8 cellular contexts compared by ENCODE assay signal in genomic region chr2:131492418-131493198, GRCh38.
A peak's percentile ranks its signal among the peaks of the same experiment; 100 is the strongest.
DNase-seq lines count a peak whose midpoint lies in the region; ATAC-seq and TF ChIP-seq lines count a peak whose summit lies in the region.

No MANE protein-coding gene starts in this region.

- ATAC-seq in GM21619 (IDR thresholded peaks at IDR 0.05; ENCODE audit: unreplicated experiment), result peak; percentile 60

- H3K9me3 ChIP-seq in mucosa of rectum (ENCODE audit: control insufficient read depth in 2 of 2, low read length in 2 of 2), result no peaks in the 10 kb centered on the region

- peak; percentile 94 for DNase-seq in DMS79 (lab: John Stamatoyannopoulos, UW)
- peak; percentile 96 for DNase-seq in OCI-M1 (lab: John Stamatoyannopoulos, UW)
- DNase-seq in activated T-cell treated with anti-CD3 and anti-CD28 coated beads for 48 hours (ENCODE audit: low read depth), result peak; percentile 93
- peak; percentile 96 to 97 for DNase-seq in erythroblast (lab: John Stamatoyannopoulos, UW)
- peak; percentile 82 to 85 for DNase-seq in stimulated activated CD8-positive, alpha-beta memory T cell treated with anti-CD3 and anti-CD28 coated beads, Interleukin-4, amount 100 ng/mL, for 4 hours (ENCODE audit: low read depth in 2 of 2, low spot score in 1 of 2)

- no peaks in the 10 kb centered on the region for H3K27me3 ChIP-seq in mucosa of rectum (ENCODE audit: control insufficient read depth in 2 of 2, insufficient read depth in 2 of 2, low read length in 2 of 2)

- peak overlapping the region; percentile 86 to 89 for H3K9ac ChIP-seq in mucosa of rectum (ENCODE audit: low read depth in 1 of 2, low read length in 2 of 2)

- no peak for TF ChIP-seq EP300 in Ishikawa (IDR thresholded peaks at IDR 0.05; ENCODE audit: borderline replicate concordance)

- H3K4me3 ChIP-seq in mucosa of rectum (ENCODE audit: low read length in 2 of 2), result peak overlapping the region; percentile 85 to 91

- peak overlapping the region; percentile 91 to 92 for H3K27ac ChIP-seq in mucosa of rectum (ENCODE audit: low read depth in 2 of 2, low read length in 2 of 2)

- peaks cover 0 to 4% of the 10 kb centered on the region in 2 donors for H3K36me3 ChIP-seq in mucosa of rectum (ENCODE audit: control insufficient read depth in 2 of 2, insufficient read depth in 2 of 2, low read length in 2 of 2)

- TF ChIP-seq POLR2A in erythroblast (IDR thresholded peaks at IDR 0.05; ENCODE audit: low read length), result peak; percentile 73

- no peak; the same call in 1 of the 2 replicates for TF ChIP-seq RAD21 in Ishikawa (IDR thresholded peaks at IDR 0.05; ENCODE audit: low read depth)

- peaks cover 8 to 16% of the 10 kb centered on the region in 2 donors for H3K4me1 ChIP-seq in mucosa of rectum (ENCODE audit: control insufficient read depth in 2 of 2, insufficient read depth in 2 of 2, low read length in 2 of 2)

TF ChIP-seq in Ishikawa, 13 proteins besides CTCF, POLR2A, EP300 and RAD21:
- TF ChIP-seq TAF1 (IDR thresholded peaks at IDR 0.05; ENCODE audit: low read depth) (peak; percentile 72), USF1 (IDR thresholded peaks at IDR 0.05) (no peak), EGR1 (IDR thresholded peaks at IDR 0.05) (0 out of 2 replicates have a peak, but pooled peaks have one; percentile 22), CEBPB (IDR thresholded peaks at IDR 0.05) (no peak), YY1 (IDR thresholded peaks at IDR 0.05; ENCODE audit: low read depth) (peak; percentile 92), NFIC (IDR thresholded peaks at IDR 0.05) (no peak), TCF12 (IDR thresholded peaks at IDR 0.05; ENCODE audit: low read depth) (peak; percentile 44), REST (IDR thresholded peaks at IDR 0.05; ENCODE audit: low read depth) (no peak), CREB1 (IDR thresholded peaks at IDR 0.05; ENCODE audit: low read depth) (peak; percentile 94), TEAD4 (IDR thresholded peaks at IDR 0.05) (no peak), ZBTB7A (IDR thresholded peaks at IDR 0.05; ENCODE audit: low read depth) (peak; percentile 21; the same call in 1 of the 2 replicates), FOXM1 (IDR thresholded peaks at IDR 0.05; ENCODE audit: borderline replicate concordance, low read depth) (no peak), MAX (IDR thresholded peaks at IDR 0.05) (peak; percentile 80)

Comparison
In these comparisons a context has a peak if more than half of its experiments do, and no peak if none do; other contexts are left out.
1. Peak in every context shown above with its lines: DNase-seq, ATAC-seq, H3K4me3 ChIP-seq and H3K27ac ChIP-seq.